Comparison of ENCODE assay signal across 2 cellular contexts in genomic region chr5:119949426-119949999, GRCh38.
TF ChIP-seq lines count a peak whose summit lies in the region.

No MANE protein-coding gene starts in this region.

TF ChIP-seq in GM23338, 12 proteins besides CTCF, POLR2A, EP300 and RAD21:
- TF ChIP-seq ZNF462 (CRISPR knock-in tag; IDR thresholded peaks at IDR 0.05) (peak; percentile 98), ZNF114 (CRISPR knock-in tag; IDR thresholded peaks at IDR 0.05) (no peak), JUNB (IDR thresholded peaks at IDR 0.05; ENCODE audit: unreplicated experiment) (no peak), POLR2AphosphoS5 (IDR thresholded peaks at IDR 0.05; ENCODE audit: low read depth) (no peak), CREB1 (CRISPR knock-in tag; IDR thresholded peaks at IDR 0.05; ENCODE audit: low read depth) (peak; percentile 33; the same call in 1 of the 2 replicates), ZNF331 (CRISPR knock-in tag; IDR thresholded peaks at IDR 0.05; ENCODE audit: low read depth) (peak; percentile 32; the same call in 1 of the 2 replicates), EZH2 (IDR thresholded peaks at IDR 0.05; ENCODE audit: low read depth, unreplicated experiment) (no peak), NANOG (IDR thresholded peaks at IDR 0.05; ENCODE audit: borderline replicate concordance) (no peak), EZH2phosphoT487 (IDR thresholded peaks at IDR 0.05; ENCODE audit: unreplicated experiment) (no peak), REST (IDR thresholded peaks at IDR 0.05; ENCODE audit: unreplicated experiment) (no peak), ETS1 (IDR thresholded peaks at IDR 0.05) (no peak), STAT1 (IDR thresholded peaks at IDR 0.05; ENCODE audit: unreplicated experiment) (no peak)
TF ChIP-seq in GM23338: peak in this region for 3.

TF ChIP-seq in H1, 55 proteins besides CTCF, POLR2A, EP300 and RAD21 (continued from another document):
- TF ChIP-seq ATF2 (IDR thresholded peaks at IDR 0.05; ENCODE audit: low read length) (no peak), SUZ12 (IDR thresholded peaks at IDR 0.05; ENCODE audit: low read length) (no peak), MAX (IDR thresholded peaks at IDR 0.05) (no peak), E2F6 (IDR thresholded peaks at IDR 0.05) (no peak), BRCA1 (IDR thresholded peaks at IDR 0.05; ENCODE audit: low read depth, low read length) (no peak), ZNF274 (IDR thresholded peaks at IDR 0.05; ENCODE audit: borderline replicate concordance, extremely low read depth, low read length) (no peak), POLR2AphosphoS5 (IDR thresholded peaks at IDR 0.05; ENCODE audit: low read depth, low read length) (no peak), BACH1 (IDR thresholded peaks at IDR 0.05; ENCODE audit: low read length) (no peak), USF2 (IDR thresholded peaks at IDR 0.05; ENCODE audit: low read length) (no peak), SIX5 (IDR thresholded peaks at IDR 0.05; ENCODE audit: low read depth, low read length) (no peak), POU5F1 (IDR thresholded peaks at IDR 0.05; ENCODE audit: low read depth, low read length) (peak; percentile 73; the same call in 1 of the 2 replicates), HDAC2 (IDR thresholded peaks at IDR 0.05; ENCODE audit: borderline replicate concordance in 1 of 2, low read depth in 2 of 2, low read length in 2 of 2) (0 out of 4 replicates have a peak, but pooled peaks of 1 of the 2 experiments have one; percentile 7), GTF2F1 (IDR thresholded peaks at IDR 0.05; ENCODE audit: borderline replicate concordance, low read depth, low read length) (no peak), SIRT6 (IDR thresholded peaks at IDR 0.05; ENCODE audit: low read length) (no peak), ASH2L (IDR thresholded peaks at IDR 0.05; ENCODE audit: low read length) (no peak), CEBPB (IDR thresholded peaks at IDR 0.05; ENCODE audit: low read depth, low read length) (peak; percentile 56), SP4 (IDR thresholded peaks at IDR 0.05; ENCODE audit: low read length) (no peak), KDM1A (IDR thresholded peaks at IDR 0.05; ENCODE audit: borderline replicate concordance, low read length) (no peak), CBX5 (IDR thresholded peaks at IDR 0.05; ENCODE audit: low read depth, low read length) (no peak), JUND (IDR thresholded peaks at IDR 0.05; ENCODE audit: low read length) (0 out of 2 replicates have a peak, but pooled peaks have one; percentile 14), SIN3A (conservative IDR thresholded peaks at IDR 0.05 in 1 of 2, IDR thresholded peaks at IDR 0.05 in 1 of 2; ENCODE audit: low read depth in 1 of 2, low read length in 2 of 2) (no peak), PHF8 (conservative IDR thresholded peaks at IDR 0.05; ENCODE audit: low read depth, low read length) (no peak), NANOG (IDR thresholded peaks at IDR 0.05; ENCODE audit: insufficient read depth, low read depth, low read length, poor library complexity, severe bottlenecking) (peak; percentile 10), CHD2 (IDR thresholded peaks at IDR 0.05; ENCODE audit: low read length) (no peak), TAF1 (IDR thresholded peaks at IDR 0.05; ENCODE audit: low read depth, low read length) (no peak), GABPA (IDR thresholded peaks at IDR 0.05; ENCODE audit: borderline replicate concordance, insufficient read depth, low read length) (no peak), KDM4A (IDR thresholded peaks at IDR 0.05; ENCODE audit: low read depth, low read length, severe bottlenecking) (no peak), BCL11A (IDR thresholded peaks at IDR 0.05; ENCODE audit: low read depth in 2 of 2, low read length in 2 of 2) (no peak), TCF12 (IDR thresholded peaks at IDR 0.05; ENCODE audit: low read depth, low read length) (no peak), KDM5A (IDR thresholded peaks at IDR 0.05; ENCODE audit: low read length) (no peak), SRF (IDR thresholded peaks at IDR 0.05; ENCODE audit: low read depth, low read length) (no peak)
